8 cellular contexts compared by ENCODE assay signal in the genomic region with DNA sequence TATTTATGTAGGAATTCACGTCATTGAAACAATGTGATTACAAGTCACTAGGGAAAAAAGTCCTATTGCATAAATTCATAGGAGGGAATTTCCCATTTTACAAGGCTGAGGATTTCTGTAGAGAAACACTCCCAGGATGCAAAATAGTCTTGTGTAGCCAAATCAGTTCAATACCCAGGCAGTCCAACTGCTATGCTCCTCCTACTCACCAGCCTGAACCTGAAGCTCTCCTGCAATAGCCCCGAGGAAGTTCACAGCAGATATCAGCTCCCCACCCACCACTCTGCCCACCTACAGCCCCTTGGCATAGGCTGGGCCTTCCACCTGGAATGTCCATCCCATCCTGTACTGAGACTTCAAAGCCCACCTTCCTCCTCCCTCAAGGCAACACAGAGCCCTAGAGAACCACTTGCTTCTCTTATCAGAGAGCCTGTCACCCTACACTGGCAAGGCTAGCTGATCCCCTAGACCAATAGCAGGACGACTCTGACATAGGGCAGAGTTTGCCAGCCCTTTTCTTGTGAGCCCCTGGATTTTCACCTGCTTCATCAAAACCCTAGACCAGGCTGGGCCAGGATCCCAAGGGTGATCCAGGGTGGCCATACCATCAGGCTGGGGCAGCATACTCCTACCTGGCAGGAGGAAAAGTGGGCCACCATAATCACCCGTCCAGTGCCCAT. TPM values are rescaled to one million over a fixed set of nuclear protein-coding genes. Genes with fewer than 3 reads are reported as not detected.
DNase-seq lines count a peak whose midpoint lies in the region; ATAC-seq and TF ChIP-seq lines count a peak whose summit lies in the region.

No MANE protein-coding gene starts in this region.

- DNase-seq in activated naive CD4-positive, alpha-beta T cell treated with anti-CD3 and anti-CD28 coated beads, Interleukin-2, amount 10 ng/mL, durations not matched to agents 7 days and 5 days = no peak
- DNase-seq in activated naive CD4-positive, alpha-beta T cell treated with anti-CD3 and anti-CD28 coated beads, Interleukin-2, amount 50 U/mL, for 16 hours = no peak
- DNase-seq in SK-MEL-5 (ENCODE audit: low read depth, low spot score) (peak; percentile 8), erythroblast (lab: John Stamatoyannopoulos, UW) (peak; percentile 24 to 26), trophoblast cell (peak in 1 of 2 donors; percentile 58), NOMO-1 treated with DMSO at 0.1 percent for 48 hours (lab: John Stamatoyannopoulos, UW; ENCODE audit: unreplicated experiment) (no peak), NCI-H2171 treated with DMSO at 0.1 percent for 48 hours (lab: John Stamatoyannopoulos, UW) (no peak)

- H4K8ac ChIP-seq in trophoblast cell (ENCODE audit: low read depth, low read length) = no peak overlapping the region

- no peak overlapping the region for H4K12ac ChIP-seq in trophoblast cell (ENCODE audit: low read depth, low read length)

- no peak overlapping the region for H2AK5ac ChIP-seq in trophoblast cell (ENCODE audit: low read length)

- peak overlapping the region; percentile 37 for H3K4ac ChIP-seq in trophoblast cell (ENCODE audit: low read depth, low read length)

- TF ChIP-seq POLR2A in erythroblast (IDR thresholded peaks at IDR 0.05; ENCODE audit: low read length) = peak; percentile 32

- peaks cover 18% of the 10 kb centered on the region in 2 experiments for H3K36me3 ChIP-seq in trophoblast cell (ENCODE audit: control insufficient read depth in 1 of 2, insufficient read depth in 2 of 2, low read length in 2 of 2)

- peaks cover 44% of the 10 kb centered on the region for H3K36me3 Mint-ChIP-seq in activated naive CD4-positive, alpha-beta T cell treated with anti-CD3 and anti-CD28 coated beads, Interleukin-2, amount 10 ng/mL, durations not matched to agents 7 days and 5 days

- no peak overlapping the region for H3K27ac ChIP-seq in trophoblast cell (ENCODE audit: low read depth, low read length)

- no peaks in the 10 kb centered on the region for H3K9me3 Mint-ChIP-seq in activated naive CD4-positive, alpha-beta T cell treated with anti-CD3 and anti-CD28 coated beads, Interleukin-2, amount 10 ng/mL, durations not matched to agents 7 days and 5 days

- H3K79me1 ChIP-seq in trophoblast cell (ENCODE audit: low read length) = peaks cover 13% of the 10 kb centered on the region

- in situ Hi-C loops in SK-MEL-5 (cut with HindIII; ENCODE audit: low pct_unique_long_range_greater_than_20kb, low sequenced_read_pairs) = no loop called here

- H3K4me1 ChIP-seq in trophoblast cell (ENCODE audit: control insufficient read depth in 1 of 2, insufficient read depth in 2 of 2, low read length in 2 of 2) = peaks cover 15 to 19% of the 10 kb centered on the region in 2 experiments

- H2BK5ac ChIP-seq in trophoblast cell (ENCODE audit: low read depth, low read length, poor library complexity) = no peak overlapping the region

- no peak overlapping the region for H2AFZ ChIP-seq in trophoblast cell (ENCODE audit: insufficient read depth, low read length, poor library complexity)

- no peak overlapping the region for H3K14ac ChIP-seq in trophoblast cell (ENCODE audit: low read length)

- H3K79me2 ChIP-seq in trophoblast cell (ENCODE audit: control insufficient read depth, insufficient read depth, low read length, poor library complexity) = peaks cover 20% of the 10 kb centered on the region

- no peak overlapping the region for H4K91ac ChIP-seq in trophoblast cell (ENCODE audit: low read depth, low read length)

- H3K9ac ChIP-seq in trophoblast cell (ENCODE audit: low read length) = peak overlapping the region; percentile 71

- H2BK120ac ChIP-seq in trophoblast cell (ENCODE audit: insufficient read depth, low read length, poor library complexity) = no peak overlapping the region

- H3K23ac ChIP-seq in trophoblast cell (ENCODE audit: low read length) = no peak overlapping the region

- peaks cover 4% of the 10 kb centered on the region for H3K27me3 Mint-ChIP-seq in activated naive CD4-positive, alpha-beta T cell treated with anti-CD3 and anti-CD28 coated beads, Interleukin-2, amount 10 ng/mL, durations not matched to agents 7 days and 5 days

- peak overlapping the region; percentile 80 for H3K27ac Mint-ChIP-seq in activated naive CD4-positive, alpha-beta T cell treated with anti-CD3 and anti-CD28 coated beads, Interleukin-2, amount 10 ng/mL, durations not matched to agents 7 days and 5 days

- H3K27me3 ChIP-seq in trophoblast cell (ENCODE audit: insufficient read depth, low read length) = no peaks in the 10 kb centered on the region

- WGBS in trophoblast cell (ENCODE audit: extremely low coverage, insufficient coverage, insufficient read length) = no CpG with 5 or more reads among the region's 4 CpGs

- no peak overlapping the region for H3K18ac ChIP-seq in trophoblast cell (ENCODE audit: low read length)

- peaks cover 51% of the 10 kb centered on the region for H3K4me1 Mint-ChIP-seq in activated naive CD4-positive, alpha-beta T cell treated with anti-CD3 and anti-CD28 coated beads, Interleukin-2, amount 10 ng/mL, durations not matched to agents 7 days and 5 days

- H3K4me2 ChIP-seq in trophoblast cell (ENCODE audit: low read length) = peak overlapping the region; percentile 94

- no peak for ATAC-seq in HG02840 (IDR thresholded peaks at IDR 0.05; ENCODE audit: low FRiP score, unreplicated experiment)

- H2BK12ac ChIP-seq in trophoblast cell (ENCODE audit: low read length) = no peak overlapping the region

- peaks cover 8% of the 10 kb centered on the region for H3K9me3 ChIP-seq in trophoblast cell (ENCODE audit: insufficient read depth, low read depth, low read length)

- peak overlapping the region; percentile 64 for H3K4me3 ChIP-seq in trophoblast cell (ENCODE audit: low read depth, low read length)

- peak overlapping the region; percentile 86 for H3K4me3 Mint-ChIP-seq in activated naive CD4-positive, alpha-beta T cell treated with anti-CD3 and anti-CD28 coated beads, Interleukin-2, amount 10 ng/mL, durations not matched to agents 7 days and 5 days

- CTCF ChIA-PET in activated naive CD4-positive, alpha-beta T cell treated with anti-CD3 and anti-CD28 coated beads, Interleukin-2, amount 10 ng/mL, durations not matched to agents 7 days and 5 days (lab: Charles Lee) = interaction anchor here (0.5 to 1.6 kb wide), 3 partner anchors 29 to 98 kb away, joined by 3 to 6 read pairs (median 3); no protein-coding TSS in a partner anchor

RNA-seq across cellular contexts. Expression of gene LSS, which starts 1.5 kb away (rescaled TPM):
- 15.6 and 19.3 TPM in 2 replicates for total RNA-seq in SK-MEL-5 (2014; rRNA removed; shearing (Covaris generic))
- 28.1 and 30.4 TPM in 2 replicates for polyA plus RNA-seq in SK-MEL-5 (2015; cell fraction: cytosol; rRNA removed)
- polyA plus RNA-seq in SK-MEL-5 (2015; cell fraction: nucleus; rRNA removed) = 103 and 112 TPM in 2 replicates
- polyA plus RNA-seq in trophoblast cell (2013) = 63.4 and 64.5 TPM in 2 replicates

RNA-seq across cellular contexts. Expression of gene SPATC1L, which starts 42.8 kb away (rescaled TPM):
- 4.3 and 6.4 TPM in 2 replicates for total RNA-seq in SK-MEL-5 (2014; rRNA removed; shearing (Covaris generic))
- polyA plus RNA-seq in SK-MEL-5 (2015; cell fraction: cytosol; rRNA removed) = 20.3 and 31.5 TPM in 2 replicates
- 4.0 and 10.8 TPM in 2 replicates for polyA plus RNA-seq in SK-MEL-5 (2015; cell fraction: nucleus; rRNA removed)
- polyA plus RNA-seq in trophoblast cell (2013) = 22.3 and 23.2 TPM in 2 replicates

RNA-seq across cellular contexts. Expression of gene MCM3AP, which starts 58.4 kb away (rescaled TPM):
- total RNA-seq in SK-MEL-5 (2014; rRNA removed; shearing (Covaris generic)) = 49.1 and 57.4 TPM in 2 replicates
- polyA plus RNA-seq in SK-MEL-5 (2015; cell fraction: cytosol; rRNA removed) = 56.2 and 78.0 TPM in 2 replicates
- polyA plus RNA-seq in SK-MEL-5 (2015; cell fraction: nucleus; rRNA removed) = 171 and 201 TPM in 2 replicates
- polyA plus RNA-seq in trophoblast cell (2013) = 37.4 and 37.9 TPM in 2 replicates

RNA-seq across cellular contexts. Expression of gene YBEY, which starts 59.1 kb away (rescaled TPM):
- total RNA-seq in SK-MEL-5 (2014; rRNA removed; shearing (Covaris generic)) = 24.3 and 24.6 TPM in 2 replicates
- 21.3 and 22.0 TPM in 2 replicates for polyA plus RNA-seq in SK-MEL-5 (2015; cell fraction: cytosol; rRNA removed)
- 20.0 and 24.5 TPM in 2 replicates for polyA plus RNA-seq in SK-MEL-5 (2015; cell fraction: nucleus; rRNA removed)
- polyA plus RNA-seq in trophoblast cell (2013) = 11.1 and 11.9 TPM in 2 replicates

Comparison
In these comparisons a context has a peak if more than half of its experiments do, and no peak if none do; other contexts are left out.
1. DNase-seq: peak in SK-MEL-5 (single experiment) and erythroblast (2 of 2); none in activated naive CD4-positive, alpha-beta T cell treated with anti-CD3 and anti-CD28 coated beads, Interleukin-2, amount 10 ng/mL, durations not matched to agents 7 days and 5 days (single experiment), activated naive CD4-positive, alpha-beta T cell treated with anti-CD3 and anti-CD28 coated beads, Interleukin-2, amount 50 U/mL, for 16 hours (single experiment), NOMO-1 treated with DMSO at 0.1 percent for 48 hours (single experiment) and NCI-H2171 treated with DMSO at 0.1 percent for 48 hours (single experiment).